In the genomic region with DNA sequence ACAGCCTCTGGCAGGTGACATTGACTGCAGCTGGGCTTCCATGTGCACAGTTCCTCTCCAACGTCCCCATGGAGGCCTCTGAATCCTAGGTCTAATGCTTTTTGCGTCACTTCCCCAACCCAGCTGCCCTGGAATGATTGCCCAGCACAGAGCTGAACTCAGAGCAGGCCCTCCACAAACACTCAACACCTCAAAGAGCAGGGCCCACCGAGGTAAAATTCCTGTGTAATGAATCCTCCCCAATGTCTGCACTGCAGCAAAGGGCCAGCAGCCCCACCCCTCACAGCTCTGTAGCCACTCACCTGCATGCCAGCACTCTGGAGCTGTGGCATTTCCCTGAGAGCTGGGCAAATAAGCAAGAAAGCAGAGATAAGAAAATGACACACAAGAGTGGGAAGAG, we compare ENCODE assay signal across 22 cellular contexts. TPM values are rescaled to one million over a fixed set of nuclear protein-coding genes. Genes with fewer than 3 reads are reported as not detected.
DNase-seq lines count a peak whose midpoint lies in the region; ATAC-seq, FAIRE-seq and TF ChIP-seq lines count a peak whose summit lies in the region.
"Had no signal": no experiment of that assay in that cellular context is flagged by ENCODE, and none has a peak within 500 bp of the region (broad histone marks: within the 10 kb centered on the region; RNA-seq: fewer than 3 reads in every experiment).

No MANE protein-coding gene starts in this region.

- intact Hi-C loops in left cardiac atrium (cut with DNase I) (no loop called here), pancreas (cut with DNase I) (no loop called here), head of caudate nucleus (cut with DNase I) (no loop called here)

- H3K27me3 ChIP-seq in RWPE2 (ENCODE audit: insufficient read depth, poor library complexity, severe bottlenecking): no peaks in the 10 kb centered on the region
- no peaks in the 10 kb centered on the region for H3K27me3 ChIP-seq in pancreas
- H3K27me3 ChIP-seq: ovary had no signal

- H3K36me3 ChIP-seq in RWPE2 (ENCODE audit: low read depth) (peaks cover 41% of the 10 kb centered on the region), pancreas (no peaks in the 10 kb centered on the region)
- H3K36me3 ChIP-seq: ovary, thoracic aorta had no signal

- DNase-seq in EL (peak; percentile 18), RWPE2 (ENCODE audit: low spot score) (no peak), left cardiac atrium (peak; percentile 66), pancreas (no peak), head of caudate nucleus (no peak), CD1c-positive myeloid dendritic cell (ENCODE audit: extremely low spot score) (no peak), DMS53 treated with DMSO at 0.1 percent for 48 hours (lab: John Stamatoyannopoulos, UW; ENCODE audit: unreplicated experiment) (no peak)
- DNase-seq: activated effector memory CD4-positive, alpha-beta T cell treated with anti-CD3 and anti-CD28 coated beads, Interleukin-2, amount 50 U/mL, for 16 hours; anterior cingulate cortex; hypothalamus; left colon; NCI-H187; NCI-H446; ovary; stimulated activated CD4-positive, alpha-beta T cell treated with anti-CD3 and anti-CD28 coated beads, Interleukin-4, amount 100 ng/mL, for 4 hours; stimulated activated CD8-positive, alpha-beta memory T cell treated with anti-CD3 and anti-CD28 coated beads, Interleukin-4, amount 100 ng/mL, for 48 hours; T1000 had no signal

- no peak for FAIRE-seq in pancreas (lab: Jason Lieb, UNC)
- FAIRE-seq: G401.6 had no signal

- 46 to 49% methylated on average over 3 of the region's 3 CpGs for WGBS in pancreas, 2 donors

- H3K4me1 ChIP-seq in RWPE2 (ENCODE audit: insufficient read depth, poor library complexity, severe bottlenecking): no peaks in the 10 kb centered on the region
- H3K4me1 ChIP-seq in pancreas: no peaks in the 10 kb centered on the region
- H3K4me1 ChIP-seq: Caco-2 had no signal

- no peaks in the 10 kb centered on the region for H3K9me3 ChIP-seq in RWPE2 (ENCODE audit: severe bottlenecking)
- no peaks in the 10 kb centered on the region for H3K9me3 ChIP-seq in pancreas
- H3K9me3 ChIP-seq: Caco-2, ovary had no signal

- TF ChIP-seq CTCF in RWPE2 (IDR thresholded peaks at IDR 0.05; ENCODE audit: poor library complexity, severe bottlenecking) (no peak), pancreas (IDR thresholded peaks at IDR 0.05) (no peak)

- ATAC-seq in RWPE2 (ENCODE audit: low read depth): peak; percentile 46; the same call in 2 of the 3 replicates
- peak; percentile 90 to 91 for ATAC-seq in left cardiac atrium
- peak; percentile 55 to 94 (median 74) for ATAC-seq in pancreas
- ATAC-seq in GM19328 (IDR thresholded peaks at IDR 0.05; ENCODE audit: unreplicated experiment): no peak
- ATAC-seq: left colon had no signal

- H3K27ac ChIP-seq in RWPE2 (ENCODE audit: poor library complexity, severe bottlenecking): no peak overlapping the region
- H3K27ac ChIP-seq in pancreas: no peak overlapping the region
- H3K27ac ChIP-seq: ovary, skin epidermis, thoracic aorta had no signal

- no peak overlapping the region for H3K4me3 ChIP-seq in RWPE2 (ENCODE audit: severe bottlenecking)
- no peak overlapping the region for H3K4me3 ChIP-seq in pancreas
- H3K4me3 ChIP-seq: ovary, skin epidermis, thoracic aorta had no signal

RNA-seq across cellular contexts. Expression of a gene that starts 42.6 kb away (rescaled TPM):
- 10 to 100 TPM; 24.6 to 39.3 TPM for total RNA-seq in left cardiac atrium
- 1 to 10 TPM; 2.8 to 7.6 (median 4.6) TPM for total RNA-seq in pancreas
- polyA plus RNA-seq in pancreas: 1 to 10 TPM; 2.6 to 6.2 TPM

RNA-seq across cellular contexts. Expression of a gene that starts 55.2 kb away (rescaled TPM):
- total RNA-seq in left cardiac atrium (1 to 10 TPM; 1.9 to 2.4 TPM), pancreas (1 to 10 TPM in 1 of 6 donors, under 1 TPM in 5; 0.37 to 1.1 (median 0.71) TPM)
- under 1 TPM; 0.46 to 0.80 TPM for polyA plus RNA-seq in pancreas

Comparison
In these comparisons a context has a peak if more than half of its experiments do, and no peak if none do; other contexts are left out.
1. DNase-seq: peak in EL (single experiment) and left cardiac atrium (single experiment); none in RWPE2 (single experiment), pancreas (0 of 6), head of caudate nucleus (0 of 42), CD1c-positive myeloid dendritic cell (single experiment) and DMS53 treated with DMSO at 0.1 percent for 48 hours (single experiment).